ENCODE assay signal across 8 cellular contexts in genomic region chr20:45293041-45294002, GRCh38. TPM values are rescaled to one million over a fixed set of nuclear protein-coding genes. Genes with fewer than 3 reads are reported as not detected.
A peak's percentile ranks its signal among the peaks of the same experiment; 100 is the strongest.
DNase-seq lines count a peak whose midpoint lies in the region; TF ChIP-seq lines count a peak whose summit lies in the region.

No MANE protein-coding gene starts in this region.

- peak overlapping the region; percentile 50 to 64 for H3K4me3 ChIP-seq in vagina

- TF ChIP-seq CTCF in vagina (IDR thresholded peaks at IDR 0.05): peak; percentile 56 to 86 (median 83)

- no peaks in the 10 kb centered on the region for H3K36me3 ChIP-seq in vagina

- no peaks in the 10 kb centered on the region for H3K9me3 ChIP-seq in vagina

- intact Hi-C loops in vagina (cut with DNase I): no loop called here

- H3K27me3 ChIP-seq in vagina: peaks cover 5% of the 10 kb centered on the region

- no peak for TF ChIP-seq POLR2A in vagina (IDR thresholded peaks at IDR 0.05)

- DNase-seq in SHP77 (lab: John Stamatoyannopoulos, UW): peak; percentile 23 to 31
- DNase-seq in SHP77 treated with DMSO at 0.1 percent for 48 hours (lab: John Stamatoyannopoulos, UW): no peak
- DNase-seq in MV-4-11 (lab: John Stamatoyannopoulos, UW): peak; percentile 65
- peak; percentile 50 for DNase-seq in T-helper 22 cell (ENCODE audit: low read depth)
- DNase-seq in anterior cingulate cortex (lab: John Stamatoyannopoulos, UW): peak in 51 of 58 donors; percentile 5 to 83 (median 42)
- DNase-seq in hepatic stellate cell (ENCODE audit: low spot score): peak; percentile 90
- DNase-seq in renal cortical epithelial cell (ENCODE audit: low read depth): peak; percentile 28
- no peak for DNase-seq in vagina (ENCODE audit: extremely low spot score in 2 of 2)

- H3K4me1 ChIP-seq in vagina: peaks cover 13% of the 10 kb centered on the region

- peak overlapping the region; percentile 23 for H3K27ac ChIP-seq in vagina

RNA-seq across cellular contexts. Expression of gene RBPJL, which starts 13.3 kb away (rescaled TPM):
- total RNA-seq in renal cortical epithelial cell (not detected in 2 replicates), vagina (not detected)

RNA-seq across cellular contexts. Expression of gene MATN4, which starts 14.8 kb away (rescaled TPM):
- total RNA-seq in renal cortical epithelial cell (not detected in 2 replicates), vagina (not detected)

RNA-seq across cellular contexts. Expression of gene SLPI, which starts 39.0 kb away (rescaled TPM):
- total RNA-seq in renal cortical epithelial cell (58.2 and 256 TPM in 2 replicates), vagina (431 TPM)

RNA-seq across cellular contexts. Expression of gene SDC4, which starts 54.9 kb away (rescaled TPM):
- total RNA-seq in renal cortical epithelial cell (500 and 534 TPM in 2 replicates), vagina (62.6 TPM)

Comparison
In these comparisons a context has a peak if more than half of its experiments do, and no peak if none do; other contexts are left out.
1. DNase-seq: peak in SHP77 (2 of 2), MV-4-11 (single experiment), T-helper 22 cell (single experiment), anterior cingulate cortex (51 of 58), hepatic stellate cell (single experiment) and renal cortical epithelial cell (single experiment); none in SHP77 treated with DMSO at 0.1 percent for 48 hours (single experiment) and vagina (0 of 2).